Comparison of ENCODE assay signal across 12 cellular contexts in genomic region chr15:66886241-66886675, GRCh38.
A peak's percentile ranks its signal among the peaks of the same experiment; 100 is the strongest.
DNase-seq lines count a peak whose midpoint lies in the region; TF ChIP-seq lines count a peak whose summit lies in the region.
"Had no signal": no experiment of that assay in that cellular context is flagged by ENCODE, and none has a peak within 500 bp of the region (broad histone marks: within the 10 kb centered on the region; RNA-seq: fewer than 3 reads in every experiment).

No MANE protein-coding gene starts in this region.

- no peaks in the 10 kb centered on the region for H3K27me3 ChIP-seq in colonic mucosa

- POLR2A ChIA-PET in HEK293T (lab: Yijun Ruan, JAX): no interaction called here

- H3K27ac Mint-ChIP-seq in osteocyte (ENCODE audit: unreplicated experiment): peak overlapping the region; percentile 7
- H3K27ac Mint-ChIP-seq: CD4-positive, alpha-beta T cell had no signal

- no peak overlapping the region for H3K4me3 ChIP-seq in colonic mucosa

- H3K9ac ChIP-seq in colonic mucosa (ENCODE audit: low read depth in 2 of 2, low read length in 2 of 2): no peak overlapping the region

- no peaks in the 10 kb centered on the region for H3K9me3 Mint-ChIP-seq in osteocyte (ENCODE audit: unreplicated experiment)

- H3K36me3 Mint-ChIP-seq in osteocyte (ENCODE audit: unreplicated experiment): peaks cover 2% of the 10 kb centered on the region

- no peaks in the 10 kb centered on the region for H3K4me1 ChIP-seq in colonic mucosa

- no peaks in the 10 kb centered on the region for H3K36me3 ChIP-seq in colonic mucosa

- H3K27ac ChIP-seq in colonic mucosa: no peak overlapping the region
- H3K27ac ChIP-seq in substantia nigra (ENCODE audit: low read depth, low read length, poor library complexity, severe bottlenecking): no peak overlapping the region

- TF ChIP-seq CTCF in colonic mucosa (IDR thresholded peaks at IDR 0.05): no peak
- TF ChIP-seq CTCF in osteocyte (IDR thresholded peaks at IDR 0.05): no peak
- TF ChIP-seq CTCF in GM10266 (IDR thresholded peaks at IDR 0.05; ENCODE audit: control insufficient read depth, insufficient read depth, low read depth, missing control alignments): no peak

- H3K4me3 Mint-ChIP-seq in osteocyte (ENCODE audit: unreplicated experiment): no peak overlapping the region
- H3K4me3 Mint-ChIP-seq: CD4-positive, alpha-beta T cell had no signal

- H3K9me3 ChIP-seq in colonic mucosa: no peaks in the 10 kb centered on the region

- peaks cover 53% of the 10 kb centered on the region for H3K4me1 Mint-ChIP-seq in osteocyte (ENCODE audit: unreplicated experiment)

- H3K27me3 Mint-ChIP-seq in osteocyte (ENCODE audit: unreplicated experiment): no peaks in the 10 kb centered on the region

- CTCF ChIA-PET in HEK293T (lab: Yijun Ruan, JAX): interaction anchor here (1.5 kb wide), 1 partner anchor 17 kb away, joined by 3 read pairs; no protein-coding TSS in a partner anchor

- intact Hi-C loops in colonic mucosa (cut with DNase I): no loop called here

- peak; percentile 75 for DNase-seq in HEK293T (ENCODE audit: extremely low spot score)
- DNase-seq in NCI-H1048 (lab: John Stamatoyannopoulos, UW): peak; percentile 29
- DNase-seq in colonic mucosa: peak; percentile 8
- peak; percentile 30 for DNase-seq in osteocyte (ENCODE audit: extremely low spot score, unreplicated experiment)
- DNase-seq in substantia nigra (lab: John Stamatoyannopoulos, UW): no peak
- no peak for DNase-seq in COLO668 (lab: John Stamatoyannopoulos, UW; ENCODE audit: unreplicated experiment)
- no peak for DNase-seq in GM10266 (ENCODE audit: extremely low spot score)
- DNase-seq: Calu3, NCI-H226, NCI-H524 treated with DMSO at 0.1 percent for 48 hours, SHP77 treated with DMSO at 0.1 percent for 48 hours had no signal

TF ChIP-seq in HEK293T, 16 proteins besides CTCF, POLR2A, EP300 and RAD21:
- TF ChIP-seq PKNOX1 (IDR thresholded peaks at IDR 0.05): peak; percentile 95
- no peak for TF ChIP-seq FOXK2 (IDR thresholded peaks at IDR 0.05)
- TF ChIP-seq CTBP1 (IDR thresholded peaks at IDR 0.05; ENCODE audit: borderline replicate concordance): peak; percentile 97
- peak; percentile 77 for TF ChIP-seq L3MBTL2 (conservative IDR thresholded peaks at IDR 0.05)

Comparison
In these comparisons a context has a peak if more than half of its experiments do, and no peak if none do; other contexts are left out.
1. DNase-seq: peak in HEK293T (single experiment), NCI-H1048 (single experiment), colonic mucosa (single experiment) and osteocyte (single experiment); none in substantia nigra (0 of 49), COLO668 (single experiment) and GM10266 (single experiment).